Comparison of ENCODE assay signal across 17 cellular contexts in genomic region chr9:76894198-76894597, GRCh38. TPM values are rescaled to one million over a fixed set of nuclear protein-coding genes. Genes with fewer than 3 reads are reported as not detected.
DNase-seq lines count a peak whose midpoint lies in the region; ATAC-seq and TF ChIP-seq lines count a peak whose summit lies in the region.
"Had no signal": no experiment of that assay in that cellular context is flagged by ENCODE, and none has a peak within 500 bp of the region (broad histone marks: within the 10 kb centered on the region; RNA-seq: fewer than 3 reads in every experiment).

No MANE protein-coding gene starts in this region.

- H3K27ac ChIP-seq in GM23248 (no peak overlapping the region), gastroesophageal sphincter (peak overlapping the region; percentile 84 to 99 (median 92)), skeletal muscle tissue (ENCODE audit: low read depth, low read length) (peak overlapping the region; percentile 55)
- H3K27ac ChIP-seq: parathyroid adenoma, testis had no signal

- no peaks in the 10 kb centered on the region for H3K79me2 ChIP-seq in GM23248 (ENCODE audit: insufficient read depth)
- H3K79me2 ChIP-seq: parathyroid adenoma had no signal

- TF ChIP-seq EP300 in gastroesophageal sphincter (IDR thresholded peaks at IDR 0.05): no peak

- H3K36me3 ChIP-seq in GM23248 (ENCODE audit: low read depth) (no peaks in the 10 kb centered on the region), gastroesophageal sphincter (no peaks in the 10 kb centered on the region), skeletal muscle tissue (ENCODE audit: control insufficient read depth in 3 of 3, insufficient read depth in 3 of 3, low read length in 3 of 3) (no peaks in the 10 kb centered on the region)

- no peaks in the 10 kb centered on the region for H4K20me1 ChIP-seq in GM23248 (ENCODE audit: insufficient read depth)

- no peaks in the 10 kb centered on the region for H3F3A ChIP-seq in GM23248 (ENCODE audit: insufficient read depth)

- no peak overlapping the region for H3K4me3 ChIP-seq in GM23248
- H3K4me3 ChIP-seq in gastroesophageal sphincter: peak overlapping the region in 1 of 2 donors; percentile 2
- H3K4me3 ChIP-seq in skeletal muscle tissue (ENCODE audit: low read length in 3 of 3): no peak overlapping the region
- no peak overlapping the region for H3K4me3 ChIP-seq in foreskin fibroblast (ENCODE audit: low read depth in 1 of 2, low read length in 2 of 2)
- H3K4me3 ChIP-seq: testis had no signal

- H2AFZ ChIP-seq in GM23248: no peak overlapping the region
- H2AFZ ChIP-seq: parathyroid adenoma had no signal

- H3K4me2 ChIP-seq in GM23248 (ENCODE audit: unreplicated experiment): no peak overlapping the region

- H3K9ac ChIP-seq in GM23248: no peak overlapping the region
- no peak overlapping the region for H3K9ac ChIP-seq in skeletal muscle tissue (ENCODE audit: low read depth in 1 of 3, low read length in 3 of 3)
- H3K9ac ChIP-seq: parathyroid adenoma had no signal

- CTCF ChIA-PET in WTC11 (lab: Charles Lee): interaction anchor here (0.7 to 1.0 kb wide), 2 partner anchors 84 to 1471 kb away, joined by 3 to 4 read pairs; no protein-coding TSS in a partner anchor

- no peak for TF ChIP-seq POLR2A in gastroesophageal sphincter (IDR thresholded peaks at IDR 0.05)

- no peak overlapping the region for H3K4me3 Mint-ChIP-seq in WTC11
- H3K4me3 Mint-ChIP-seq: activated naive CD8-positive, alpha-beta T cell treated with anti-CD3 and anti-CD28 coated beads, Interleukin-2, amount 10 ng/mL, durations not matched to agents 7 days and 5 days; central memory CD8-positive, alpha-beta T cell had no signal

- no peaks in the 10 kb centered on the region for H3K9me2 ChIP-seq in GM23248 (ENCODE audit: insufficient read depth)

- peaks cover 3% of the 10 kb centered on the region; the same call in 1 of the 2 replicates for H3K4me1 ChIP-seq in GM23248 (ENCODE audit: insufficient read depth)
- H3K4me1 ChIP-seq in gastroesophageal sphincter: peaks cover 0 to 95% (median 14%) of the 10 kb centered on the region in 3 donors
- peaks cover 4 to 17% (median 4%) of the 10 kb centered on the region in 3 donors for H3K4me1 ChIP-seq in skeletal muscle tissue (ENCODE audit: control insufficient read depth in 3 of 3, insufficient read depth in 3 of 3, low read length in 3 of 3)
- H3K4me1 ChIP-seq: parathyroid adenoma, testis had no signal

- ATAC-seq in WTC11 (peak; percentile 35; the same call in 1 of the 2 replicates), gastroesophageal sphincter (no peak), HG02798 (IDR thresholded peaks at IDR 0.05; ENCODE audit: poor library complexity, unreplicated experiment) (no peak)

- DNase-seq in GM23248: peak; percentile 11
- no peak for DNase-seq in WTC11 (ENCODE audit: low spot score)
- no peak for DNase-seq in stimulated activated CD8-positive, alpha-beta memory T cell treated with anti-CD3 and anti-CD28 coated beads, Interleukin-4, amount 100 ng/mL, for 48 hours
- DNase-seq in COLO668 (lab: John Stamatoyannopoulos, UW; ENCODE audit: unreplicated experiment): no peak
- DNase-seq in foreskin fibroblast: no peak
- DNase-seq: activated naive CD8-positive, alpha-beta T cell treated with anti-CD3 and anti-CD28 coated beads, Interleukin-2, amount 10 ng/mL, durations not matched to agents 7 days and 5 days; activated T-cell treated with anti-CD3 and anti-CD28 coated beads, Interleukin-2, amount 50 U/mL, for 48 hours; left cardiac atrium; MM.1S; NCI-H2029 treated with DMSO at 0.1 percent for 48 hours; SIG-M5; testis had no signal

- no peaks in the 10 kb centered on the region for H3K9me3 Mint-ChIP-seq in WTC11
- H3K9me3 Mint-ChIP-seq: activated naive CD8-positive, alpha-beta T cell treated with anti-CD3 and anti-CD28 coated beads, Interleukin-2, amount 10 ng/mL, durations not matched to agents 7 days and 5 days; central memory CD8-positive, alpha-beta T cell had no signal

- POLR2A ChIA-PET in WTC11 (lab: Charles Lee): no interaction called here

- no peaks in the 10 kb centered on the region; the same call in 1 of the 2 replicates for H3K27me3 ChIP-seq in GM23248 (replicated peaks; ENCODE audit: insufficient read depth)
- H3K27me3 ChIP-seq in gastroesophageal sphincter: no peaks in the 10 kb centered on the region
- H3K27me3 ChIP-seq in skeletal muscle tissue (ENCODE audit: control insufficient read depth in 3 of 3, insufficient read depth in 3 of 3, low read length in 3 of 3): peaks cover 0 to 8% (median 4%) of the 10 kb centered on the region in 3 donors
- H3K27me3 ChIP-seq: testis had no signal

- no peak for TF ChIP-seq CTCF in WTC11 (IDR thresholded peaks at IDR 0.05)
- TF ChIP-seq CTCF in gastroesophageal sphincter (IDR thresholded peaks at IDR 0.05): peak in 3 of 4 experiments; percentile 22 to 35 (median 23)
- TF ChIP-seq CTCF in foreskin fibroblast (IDR thresholded peaks at IDR 0.05; ENCODE audit: low read depth, low read length): no peak

- H3K9me3 ChIP-seq in GM23248 (ENCODE audit: low read depth) (no peaks in the 10 kb centered on the region), gastroesophageal sphincter (no peaks in the 10 kb centered on the region), skeletal muscle tissue (ENCODE audit: control insufficient read depth in 3 of 3, low read length in 3 of 3) (no peaks in the 10 kb centered on the region)
- H3K9me3 ChIP-seq: testis had no signal

- H3K27ac Mint-ChIP-seq in WTC11: no peak overlapping the region
- H3K27ac Mint-ChIP-seq: activated naive CD8-positive, alpha-beta T cell treated with anti-CD3 and anti-CD28 coated beads, Interleukin-2, amount 10 ng/mL, durations not matched to agents 7 days and 5 days had no signal

- in situ Hi-C loops in GM23248 (cut with MboI): loop anchor here (25.0 kb wide), 1 partner anchor 457 kb away; no protein-coding TSS in a partner anchor

- H3K27me3 Mint-ChIP-seq in WTC11 (ENCODE audit: low read depth): no peaks in the 10 kb centered on the region

- 37 to 39% methylated on average over 5 of the region's 5 CpGs for WGBS in GM23248 (ENCODE audit: low coverage in 1 of 2, low lambda C conversion rate in 2 of 2, missing lambda C conversion rate in 2 of 2), 2 experiments
- WGBS in gastroesophageal sphincter (ENCODE audit: low coverage in 1 of 2), 2 donors: 33 to 48% methylated on average over 1 to 2 of the region's 5 CpGs

- H3K36me3 Mint-ChIP-seq in WTC11: no peaks in the 10 kb centered on the region
- H3K36me3 Mint-ChIP-seq: activated naive CD8-positive, alpha-beta T cell treated with anti-CD3 and anti-CD28 coated beads, Interleukin-2, amount 10 ng/mL, durations not matched to agents 7 days and 5 days had no signal

- H3K4me1 Mint-ChIP-seq in WTC11: peaks cover 21% of the 10 kb centered on the region
- H3K4me1 Mint-ChIP-seq: activated naive CD8-positive, alpha-beta T cell treated with anti-CD3 and anti-CD28 coated beads, Interleukin-2, amount 10 ng/mL, durations not matched to agents 7 days and 5 days; central memory CD8-positive, alpha-beta T cell had no signal

TF ChIP-seq in WTC11, 78 proteins besides CTCF, POLR2A, EP300 and RAD21:
- TF ChIP-seq IRF1 (CRISPR knock-in tag; IDR thresholded peaks at IDR 0.05) (no peak), ELF4 (CRISPR knock-in tag; IDR thresholded peaks at IDR 0.05; ENCODE audit: low read depth) (no peak), ZNF396 (CRISPR knock-in tag; IDR thresholded peaks at IDR 0.05; ENCODE audit: borderline replicate concordance) (no peak), E2F1 (CRISPR knock-in tag; IDR thresholded peaks at IDR 0.05) (no peak), EMX1 (CRISPR knock-in tag; IDR thresholded peaks at IDR 0.05) (no peak), ZSCAN18 (CRISPR knock-in tag; IDR thresholded peaks at IDR 0.05) (no peak), RORB (CRISPR knock-in tag; IDR thresholded peaks at IDR 0.05) (no peak)

RNA-seq across cellular contexts. Expression of gene PRUNE2, which starts 11.7 kb away (rescaled TPM):
- 6.8 and 8.8 TPM in 2 replicates for total RNA-seq in GM23248 (2014; rRNA removed; shearing (Covaris generic))
- polyA plus RNA-seq in GM23248 (2016; fragmentation: Nextera tagmentation; extraction: Ambion mirVana): 2.0 and 2.8 TPM in 2 replicates
- total RNA-seq in WTC11 (2021) (9.3 to 13.1 TPM (median 9.6 TPM) in 3 replicates), gastroesophageal sphincter (100 to 1,000 TPM; 561 to 930 (median 763) TPM), skeletal muscle tissue (7.8 TPM)

Comparison
In these comparisons a context has a peak if more than half of its experiments do, and no peak if none do; other contexts are left out.
1. CTCF ChIP-seq: peak in gastroesophageal sphincter (3 of 4); none in WTC11 (single experiment) and foreskin fibroblast (single experiment).
2. RNA of gene PRUNE2, which starts 11.7 kb away (total RNA-seq): 561 to 930 TPM in gastroesophageal sphincter; 9.3 to 13.1 TPM in WTC11, 6.8 to 8.8 TPM in GM23248 and 7.8 TPM in skeletal muscle tissue (single experiment); every median in the first group is over 10 times any median in the second.